In the genomic region with DNA sequence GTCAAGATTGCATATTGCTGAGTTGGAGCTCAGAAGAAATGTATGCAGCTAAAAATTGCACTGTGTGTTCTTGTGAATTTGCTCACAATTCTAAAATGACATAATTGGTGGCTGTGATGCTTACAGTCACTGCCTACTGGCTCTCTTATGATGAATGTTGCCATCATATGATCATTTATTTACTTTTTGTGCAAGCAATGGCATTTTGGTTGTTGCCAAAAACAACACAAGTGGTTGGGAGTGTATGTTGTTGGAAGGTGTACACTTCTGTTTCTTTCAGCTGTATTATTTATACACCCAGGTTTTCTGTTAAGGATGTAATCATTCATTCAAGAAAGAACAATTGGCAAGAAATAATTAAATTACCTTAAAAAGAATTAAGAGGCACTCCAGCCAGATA, we compare ENCODE assay signal across 15 cellular contexts. TPM values are rescaled to one million over a fixed set of nuclear protein-coding genes. Genes with fewer than 3 reads are reported as not detected.
A peak's percentile ranks its signal among the peaks of the same experiment; 100 is the strongest.
DNase-seq lines count a peak whose midpoint lies in the region; ATAC-seq, FAIRE-seq and TF ChIP-seq lines count a peak whose summit lies in the region.
"Had no signal": no experiment of that assay in that cellular context is flagged by ENCODE, and none has a peak within 500 bp of the region (broad histone marks: within the 10 kb centered on the region; RNA-seq: fewer than 3 reads in every experiment).

No MANE protein-coding gene starts in this region.

- no peaks in the 10 kb centered on the region for H3K79me2 ChIP-seq in neural cell (replicated peaks; ENCODE audit: insufficient read depth, low read length)

- peaks cover 4% of the 10 kb centered on the region for H3K36me3 ChIP-seq in neural cell (ENCODE audit: insufficient read depth, low read length)
- H3K36me3 ChIP-seq: BLaER1, HAP-1 had no signal

- TF ChIP-seq EP300 in A549 (IDR thresholded peaks at IDR 0.05) (no peak), neural cell (conservative IDR thresholded peaks at IDR 0.05; ENCODE audit: poor library complexity, severe bottlenecking) (no peak)

- peaks cover 17% of the 10 kb centered on the region for H3F3A ChIP-seq in neural cell (ENCODE audit: insufficient read depth, low read length, poor library complexity, severe bottlenecking)

- peak overlapping the region; percentile 53 for H3K4me2 ChIP-seq in A549
- H3K4me2 ChIP-seq in neural cell (ENCODE audit: low read length) = no peak overlapping the region
- H3K4me2 ChIP-seq: BLaER1 had no signal

- no peaks in the 10 kb centered on the region for H4K20me1 ChIP-seq in neural cell (ENCODE audit: insufficient read depth)
- H4K20me1 ChIP-seq: BLaER1 had no signal

- no peak for DNase-seq in A549 (ENCODE audit: low read depth in 1 of 2, low spot score in 1 of 2)
- peak; percentile 5 for DNase-seq in NCI-H2029 treated with DMSO at 0.1 percent for 48 hours (lab: John Stamatoyannopoulos, UW)
- no peak for DNase-seq in stimulated activated naive CD4-positive, alpha-beta T cell treated with Interleukin-2 at 50 U/mL for 16 hours (lab: John Stamatoyannopoulos, UW)
- no peak for DNase-seq in DMS153 treated with DMSO at 0.1 percent for 48 hours (lab: John Stamatoyannopoulos, UW; ENCODE audit: unreplicated experiment)
- DNase-seq: CD4-positive, alpha-beta memory T cell; DMS 273 treated with DMSO at 0.1 percent for 48 hours; GM23248 had no signal

- no peaks in the 10 kb centered on the region for H3K9me3 ChIP-seq in A549
- H3K9me3 ChIP-seq in neural cell (ENCODE audit: low read length) = no peaks in the 10 kb centered on the region
- H3K9me3 ChIP-seq: BLaER1, HAP-1 had no signal

- peak overlapping the region; percentile 7 for H3K27ac ChIP-seq in 22Rv1
- no peak overlapping the region; a peak in 1 of 6 replicates for H3K27ac ChIP-seq in A549
- H3K27ac ChIP-seq in neural cell (ENCODE audit: low read length) = peak overlapping the region; percentile 97
- H3K27ac ChIP-seq: BLaER1, GM23248 had no signal

- H3K9me2 ChIP-seq in neural cell (ENCODE audit: insufficient read depth, low read length) = no peaks in the 10 kb centered on the region

- H2AFZ ChIP-seq in neural cell (ENCODE audit: low read depth, low read length) = no peak overlapping the region
- H2AFZ ChIP-seq: GM23248 had no signal

- TF ChIP-seq RAD21 in A549 (conservative IDR thresholded peaks at IDR 0.05 in 1 of 2, IDR thresholded peaks at IDR 0.05 in 1 of 2) = no peak
- no peak for TF ChIP-seq RAD21 in neural cell (conservative IDR thresholded peaks at IDR 0.05)

- ATAC-seq in A549 = no peak

- CTCF ChIA-PET in A549 (lab: Yijun Ruan, JAX) = interaction anchor here (0.7 to 1.8 kb wide), 3 partner anchors 10 to 181 kb away, joined by 3 to 5 read pairs (median 3); no protein-coding TSS in a partner anchor

- no peak for FAIRE-seq in A549 (lab: Jason Lieb, UNC)
- FAIRE-seq: G401.6, GM12891 had no signal

- TF ChIP-seq CTCF in 22Rv1 (IDR thresholded peaks at IDR 0.05) (no peak), A549 (IDR thresholded peaks at IDR 0.05) (no peak), neural cell (IDR thresholded peaks at IDR 0.05; ENCODE audit: poor library complexity, severe bottlenecking) (no peak)

- H3K4me3 ChIP-seq in A549 = no peak overlapping the region
- H3K4me3 ChIP-seq in neural cell (ENCODE audit: low read length) = no peak overlapping the region
- H3K4me3 ChIP-seq: BLaER1, GM23248, HAP-1 had no signal

- H3K4me1 ChIP-seq in A549 = peaks cover 40% of the 10 kb centered on the region
- H3K4me1 ChIP-seq: BLaER1 had no signal

- peak overlapping the region; percentile 48 for H3K9ac ChIP-seq in neural cell (ENCODE audit: low read length)
- H3K9ac ChIP-seq: BLaER1, GM23248 had no signal

- TF ChIP-seq POLR2A in A549 (IDR thresholded peaks at IDR 0.05; ENCODE audit: low read length) = no peak

- H3K27me3 ChIP-seq in neural cell (ENCODE audit: insufficient read depth, low read depth, low read length) = no peaks in the 10 kb centered on the region
- H3K27me3 ChIP-seq: BLaER1 had no signal

- POLR2A ChIA-PET in A549 (lab: Yijun Ruan, JAX) = no interaction called here

TF ChIP-seq in A549, 52 proteins besides CTCF, POLR2A, EP300 and RAD21:
- TF ChIP-seq EHF (CRISPR knock-in tag; IDR thresholded peaks at IDR 0.05) = no peak
- 0 out of 4 replicates have a peak, but pooled peaks of 1 of the 2 experiments have one; percentile 4 for TF ChIP-seq CEBPB (IDR thresholded peaks at IDR 0.05)
TF ChIP-seq in A549: peak in this region for 1.

TF ChIP-seq in neural cell, 6 proteins besides CTCF, POLR2A, EP300 and RAD21:
- TF ChIP-seq POLR2AphosphoS5 (IDR thresholded peaks at IDR 0.05) (no peak), TAF1 (IDR thresholded peaks at IDR 0.05; ENCODE audit: low read depth) (no peak), SMC3 (conservative IDR thresholded peaks at IDR 0.05; ENCODE audit: poor library complexity) (no peak), MXI1 (conservative IDR thresholded peaks at IDR 0.05; ENCODE audit: poor library complexity, severe bottlenecking) (no peak), EZH2 (IDR thresholded peaks at IDR 0.05; ENCODE audit: borderline replicate concordance, insufficient read depth, low read length, poor library complexity, severe bottlenecking) (no peak)
- TF ChIP-seq, protein P1, sequence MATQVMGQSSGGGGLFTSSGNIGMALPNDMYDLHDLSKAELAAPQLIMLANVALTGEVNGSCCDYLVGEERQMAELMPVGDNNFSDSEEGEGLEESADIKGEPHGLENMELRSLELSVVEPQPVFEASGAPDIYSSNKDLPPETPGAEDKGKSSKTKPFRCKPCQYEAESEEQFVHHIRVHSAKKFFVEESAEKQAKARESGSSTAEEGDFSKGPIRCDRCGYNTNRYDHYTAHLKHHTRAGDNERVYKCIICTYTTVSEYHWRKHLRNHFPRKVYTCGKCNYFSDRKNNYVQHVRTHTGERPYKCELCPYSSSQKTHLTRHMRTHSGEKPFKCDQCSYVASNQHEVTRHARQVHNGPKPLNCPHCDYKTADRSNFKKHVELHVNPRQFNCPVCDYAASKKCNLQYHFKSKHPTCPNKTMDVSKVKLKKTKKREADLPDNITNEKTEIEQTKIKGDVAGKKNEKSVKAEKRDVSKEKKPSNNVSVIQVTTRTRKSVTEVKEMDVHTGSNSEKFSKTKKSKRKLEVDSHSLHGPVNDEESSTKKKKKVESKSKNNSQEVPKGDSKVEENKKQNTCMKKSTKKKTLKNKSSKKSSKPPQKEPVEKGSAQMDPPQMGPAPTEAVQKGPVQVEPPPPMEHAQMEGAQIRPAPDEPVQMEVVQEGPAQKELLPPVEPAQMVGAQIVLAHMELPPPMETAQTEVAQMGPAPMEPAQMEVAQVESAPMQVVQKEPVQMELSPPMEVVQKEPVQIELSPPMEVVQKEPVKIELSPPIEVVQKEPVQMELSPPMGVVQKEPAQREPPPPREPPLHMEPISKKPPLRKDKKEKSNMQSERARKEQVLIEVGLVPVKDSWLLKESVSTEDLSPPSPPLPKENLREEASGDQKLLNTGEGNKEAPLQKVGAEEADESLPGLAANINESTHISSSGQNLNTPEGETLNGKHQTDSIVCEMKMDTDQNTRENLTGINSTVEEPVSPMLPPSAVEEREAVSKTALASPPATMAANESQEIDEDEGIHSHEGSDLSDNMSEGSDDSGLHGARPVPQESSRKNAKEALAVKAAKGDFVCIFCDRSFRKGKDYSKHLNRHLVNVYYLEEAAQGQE (IDR thresholded peaks at IDR 0.05; ENCODE audit: borderline replicate concordance) = no peak
TF ChIP-seq in neural cell: peak in this region for 0.

RNA-seq across cellular contexts. Expression of a gene that starts 28.9 kb away (rescaled TPM):
- polyA plus RNA-seq in A549 (2011; rRNA removed) = 6.6 and 8.2 TPM in 2 replicates
- polyA plus RNA-seq in A549 (2012; cell fraction: cytosol; rRNA removed) = 0.23 and 0.50 TPM in 2 replicates
- polyA plus RNA-seq in A549 (2012; cell fraction: nucleus; rRNA removed) = 1.4 TPM in 2 replicates
- 0.93 to 1.8 TPM (median 1.1 TPM) in 3 replicates for polyA plus RNA-seq in A549 (2017; fragmentation: RNase III; extraction: RNeasy Plus Mini Kit Qiagen cat#74134 plus additional on column Dnase treatment)
- 3.2 TPM in 2 replicates for polyA minus RNA-seq in A549 (2011; rRNA and poly(A)+ RNA removed)
- polyA plus RNA-seq in neural cell = 0.25 TPM in 1 of 2 replicates, not detected in the other
- polyA minus RNA-seq in neural cell = not detected in 2 replicates
- polyA plus RNA-seq: AG04450; CD14-positive monocyte; CD4-positive, alpha-beta memory T cell; GM23248 had no signal

Comparison
In these comparisons a context has a peak if more than half of its experiments do, and no peak if none do; other contexts are left out.
1. H3K27ac ChIP-seq: peak in 22Rv1 (single experiment) and neural cell (single experiment); none in A549 (0 of 2).